In genomic region chr17:6638046-6638908, GRCh38 we compare ENCODE assay signal across 9 cellular contexts. TPM values are rescaled to one million over a fixed set of nuclear protein-coding genes. Genes with fewer than 3 reads are reported as not detected.
A peak's percentile ranks its signal among the peaks of the same experiment; 100 is the strongest.
DNase-seq lines count a peak whose midpoint lies in the region; ATAC-seq, FAIRE-seq and TF ChIP-seq lines count a peak whose summit lies in the region.
"Had no signal": no experiment of that assay in that cellular context is flagged by ENCODE, and none has a peak within 500 bp of the region (broad histone marks: within the 10 kb centered on the region; RNA-seq: fewer than 3 reads in every experiment).

No MANE protein-coding gene starts in this region.

- no peak for FAIRE-seq in astrocyte (lab: Jason Lieb, UNC)
- FAIRE-seq: colon had no signal

- BruUV-seq in IMR-90 (replicated peaks; lab: Mats Ljungman, UMichigan), result no TSS peak

- POLR2A ChIA-PET in CD4-positive, alpha-beta memory T cell (lab: Charles Lee; ENCODE audit: partially characterized antibody), result interaction anchor here (1.3 to 5.6 kb wide), 2 partner anchors 12 to 23 kb away, joined by 3 to 78 read pairs; partner anchors contain the start of genes C17orf100 and MED31
- POLR2A ChIA-PET in IMR-90 (lab: Charles Lee; ENCODE audit: unreplicated experiment), result no interaction called here

- CTCF ChIA-PET in CD4-positive, alpha-beta memory T cell (lab: Charles Lee; ENCODE audit: partially characterized antibody), result no interaction called here
- CTCF ChIA-PET in IMR-90 (lab: Yijun Ruan, JAX), result no interaction called here

- in situ Hi-C loops in IMR-90 (cut with MboI; ENCODE audit: low sequenced_read_pairs), result no loop called here

- peak overlapping the region in 5 of 7 donors; percentile 74 to 96 (median 77) for H3K27ac Mint-ChIP-seq in CD4-positive, alpha-beta memory T cell
- H3K27ac Mint-ChIP-seq in astrocyte (ENCODE audit: unreplicated experiment), result peak overlapping the region; percentile 41
- H3K27ac Mint-ChIP-seq in nephron progenitor cell, result peak overlapping the region; percentile 64

- WGBS in IMR-90 (ENCODE audit: extremely low coverage in 2 of 2, insufficient read length in 1 of 2), 2 experiments, result 87% methylated on average over 15 of the region's 24 CpGs; no CpG with 5 or more reads in 1 of the 2 experiments

- H3K36me3 ChIP-seq in CD4-positive, alpha-beta memory T cell (ENCODE audit: insufficient read depth, low read length), result peaks cover 8% of the 10 kb centered on the region
- H3K36me3 ChIP-seq in IMR-90 (ENCODE audit: control insufficient read depth, insufficient read depth, low read length) (peaks cover 4% of the 10 kb centered on the region), astrocyte (ENCODE audit: insufficient read depth, low read length) (peaks cover 12% of the 10 kb centered on the region)

- H3K4me1 Mint-ChIP-seq in CD4-positive, alpha-beta memory T cell, result peaks cover 12 to 51% (median 36%) of the 10 kb centered on the region in 4 donors
- H3K4me1 Mint-ChIP-seq in astrocyte (ENCODE audit: low read depth, unreplicated experiment), result peaks cover 19% of the 10 kb centered on the region
- peaks cover 50% of the 10 kb centered on the region for H3K4me1 Mint-ChIP-seq in nephron progenitor cell

- no peak overlapping the region for H3K4me3 ChIP-seq in CD4-positive, alpha-beta memory T cell (ENCODE audit: low read length in 2 of 2)
- H3K4me3 ChIP-seq in IMR-90 (ENCODE audit: insufficient read depth, low read depth, low read length), result no peak overlapping the region
- H3K4me3 ChIP-seq in astrocyte (ENCODE audit: insufficient read depth, low read depth, low read length), result no peak overlapping the region

- no peak overlapping the region for H3K9ac ChIP-seq in IMR-90 (ENCODE audit: low read depth, low read length)
- peak overlapping the region; percentile 81 for H3K9ac ChIP-seq in astrocyte (ENCODE audit: low read length)

- H2AK5ac ChIP-seq in IMR-90 (ENCODE audit: low read depth, low read length), result peak overlapping the region; percentile 59; the same call in 1 of the 2 replicates

- TF ChIP-seq CTCF in IMR-90 (conservative IDR thresholded peaks at IDR 0.05; ENCODE audit: low read depth, low read length) (no peak), astrocyte (IDR thresholded peaks at IDR 0.05; ENCODE audit: insufficient read depth, low read depth, low read length) (no peak), nephron progenitor cell (IDR thresholded peaks at IDR 0.05) (no peak)

- no peak for TF ChIP-seq RAD21 in IMR-90 (IDR thresholded peaks at IDR 0.05; ENCODE audit: low read length)

- H2AK9ac ChIP-seq in IMR-90 (replicated peaks; ENCODE audit: low read depth, low read length, poor library complexity), result peak overlapping the region; percentile 81

- no peak for TF ChIP-seq POLR2A in IMR-90 (IDR thresholded peaks at IDR 0.05; ENCODE audit: low read depth, low read length)

- H2AFZ ChIP-seq in IMR-90 (replicated peaks; ENCODE audit: low read length, poor library complexity) (no peak overlapping the region), astrocyte (ENCODE audit: low read depth, low read length) (no peak overlapping the region)

- no peak overlapping the region for H3K4ac ChIP-seq in IMR-90 (ENCODE audit: low read depth, low read length)

- ATAC-seq in IMR-90 (ENCODE audit: low read depth), result no peak

- H4K91ac ChIP-seq in IMR-90 (ENCODE audit: insufficient read depth, low read depth, low read length), result no peak overlapping the region

- peaks cover 9 to 69% of the 10 kb centered on the region in 2 experiments for H3K79me1 ChIP-seq in IMR-90 (ENCODE audit: low read depth in 1 of 2, low read length in 2 of 2)

- peaks cover 33% of the 10 kb centered on the region for H3K4me1 ChIP-seq in CD4-positive, alpha-beta memory T cell (ENCODE audit: insufficient read depth, low read length)
- H3K4me1 ChIP-seq in IMR-90 (ENCODE audit: control insufficient read depth, insufficient read depth, low read length) (peaks cover 9% of the 10 kb centered on the region), astrocyte (ENCODE audit: insufficient read depth, low read length) (peaks cover 23% of the 10 kb centered on the region)

- no peak overlapping the region for H3K14ac ChIP-seq in IMR-90 (replicated peaks; ENCODE audit: low read depth, low read length)

- H3K27me3 ChIP-seq in CD4-positive, alpha-beta memory T cell (ENCODE audit: insufficient read depth, low read length), result no peaks in the 10 kb centered on the region
- no peaks in the 10 kb centered on the region for H3K27me3 ChIP-seq in IMR-90 (ENCODE audit: control insufficient read depth, insufficient read depth, low read length)
- H3K27me3 ChIP-seq in astrocyte (ENCODE audit: insufficient read depth, low read length), result no peaks in the 10 kb centered on the region

- H2BK120ac ChIP-seq in IMR-90 (ENCODE audit: low read depth, low read length), result no peak overlapping the region

- no peaks in the 10 kb centered on the region for H3K9me3 Mint-ChIP-seq in CD4-positive, alpha-beta memory T cell
- no peaks in the 10 kb centered on the region for H3K9me3 Mint-ChIP-seq in astrocyte (ENCODE audit: unreplicated experiment)
- no peaks in the 10 kb centered on the region for H3K9me3 Mint-ChIP-seq in nephron progenitor cell

- no peak overlapping the region for H3K18ac ChIP-seq in IMR-90 (ENCODE audit: low read depth, low read length)

- intact Hi-C loops in CD4-positive, alpha-beta memory T cell (cut with micrococcal nuclease), result no loop called here
- intact Hi-C loops in IMR-90 (cut with micrococcal nuclease), result no loop called here

- H3K27me3 Mint-ChIP-seq in CD4-positive, alpha-beta memory T cell, result no peaks in the 10 kb centered on the region
- H3K27me3 Mint-ChIP-seq in astrocyte (ENCODE audit: low read depth, unreplicated experiment) (no peaks in the 10 kb centered on the region), nephron progenitor cell (ENCODE audit: low read depth, poor library complexity) (no peaks in the 10 kb centered on the region)

- H4K8ac ChIP-seq in IMR-90 (ENCODE audit: low read depth in 2 of 2, low read length in 2 of 2), result no peak overlapping the region

- H2BK20ac ChIP-seq in IMR-90 (ENCODE audit: low read depth, low read length), result no peak overlapping the region

- no peak overlapping the region for H3K4me2 ChIP-seq in IMR-90 (ENCODE audit: low read depth, low read length)
- H3K4me2 ChIP-seq in astrocyte (ENCODE audit: low read length), result peak overlapping the region; percentile 96

- H4K5ac ChIP-seq in IMR-90 (ENCODE audit: low read depth, low read length), result no peak overlapping the region

- H3K4me3 Mint-ChIP-seq in CD4-positive, alpha-beta memory T cell, result peak overlapping the region in 7 of 8 donors; percentile 40 to 98 (median 81)
- H3K4me3 Mint-ChIP-seq in astrocyte (ENCODE audit: unreplicated experiment), result peak overlapping the region; percentile 76
- peak overlapping the region; percentile 92 for H3K4me3 Mint-ChIP-seq in nephron progenitor cell

- peaks cover 51% of the 10 kb centered on the region for H3K79me2 ChIP-seq in astrocyte (ENCODE audit: insufficient read depth, low read length)

- no peaks in the 10 kb centered on the region; the same call in 1 of the 2 replicates for H4K20me1 ChIP-seq in IMR-90 (ENCODE audit: insufficient read depth, low read length)
- peaks cover 59% of the 10 kb centered on the region for H4K20me1 ChIP-seq in astrocyte (ENCODE audit: insufficient read depth, low read length)

- H3K56ac ChIP-seq in IMR-90 (ENCODE audit: extremely low read depth, insufficient read depth, low read length), result no peak overlapping the region

- dilution Hi-C loops in IMR-90 (cut with HindIII; ENCODE audit: low sequenced_read_pairs, unreplicated experiment), result no loop called here

- no peak overlapping the region for H2BK15ac ChIP-seq in IMR-90 (ENCODE audit: low read depth, low read length)

- peaks cover 20 to 30% of the 10 kb centered on the region in 2 donors for H3K36me3 Mint-ChIP-seq in CD4-positive, alpha-beta memory T cell
- H3K36me3 Mint-ChIP-seq in astrocyte (ENCODE audit: low read depth, unreplicated experiment) (peaks cover 14% of the 10 kb centered on the region), nephron progenitor cell (ENCODE audit: low read depth) (peaks cover 26% of the 10 kb centered on the region)

- peak in 1 of 5 donors; percentile 36 for DNase-seq in CD4-positive, alpha-beta memory T cell
- DNase-seq in IMR-90 (no peak), astrocyte (ENCODE audit: low read depth) (no peak), nephron progenitor cell (no peak), NCI-H187 (lab: John Stamatoyannopoulos, UW) (no peak), Ammon's horn (ENCODE audit: low spot score) (no peak), globus pallidus (ENCODE audit: low spot score) (no peak)
- DNase-seq: Right ventricle myocardium superior had no signal

- H2BK5ac ChIP-seq in IMR-90 (ENCODE audit: low read depth, low read length, poor library complexity, severe bottlenecking), result no peak overlapping the region

- H3K9me1 ChIP-seq in IMR-90 (ENCODE audit: insufficient read depth, low read length), result 0 out of 2 replicates have a peak, but pooled peaks cover 5% of the 10 kb centered on the region

- no peaks in the 10 kb centered on the region for H3K9me3 ChIP-seq in CD4-positive, alpha-beta memory T cell (ENCODE audit: control insufficient read depth in 1 of 2, low read length in 2 of 2)
- H3K9me3 ChIP-seq in IMR-90 (ENCODE audit: control insufficient read depth, insufficient read depth, low read length) (no peaks in the 10 kb centered on the region), astrocyte (ENCODE audit: insufficient read depth, low read depth, low read length) (no peaks in the 10 kb centered on the region)

- no peak overlapping the region for H3K23ac ChIP-seq in IMR-90 (ENCODE audit: low read depth, low read length)

- no peak overlapping the region for H3K27ac ChIP-seq in CD4-positive, alpha-beta memory T cell (ENCODE audit: low read depth, low read length)
- H3K27ac ChIP-seq in IMR-90 (ENCODE audit: insufficient read depth, low read length) (no peak overlapping the region), astrocyte (ENCODE audit: low read depth, low read length) (no peak overlapping the region)

RNA-seq across cellular contexts. Expression of gene KIAA0753, which starts 2.2 kb away (rescaled TPM):
- 10 to 100 TPM; 15.6 to 18.6 TPM for total RNA-seq in CD4-positive, alpha-beta memory T cell
- polyA plus RNA-seq in CD4-positive, alpha-beta memory T cell, result 1 to 10 TPM; 1.8 to 3.4 TPM
- total RNA-seq in IMR-90 (2012; rRNA removed), result 17.6 and 18.3 TPM in 2 replicates
- 6.8 and 10.2 TPM in 2 replicates for polyA plus RNA-seq in IMR-90 (2012; rRNA removed)
- polyA plus RNA-seq in IMR-90 (2012; cell fraction: cytosol; rRNA removed), result 1.7 and 3.5 TPM in 2 replicates
- polyA plus RNA-seq in IMR-90 (2012; cell fraction: nucleus; rRNA removed; ENCODE audit: low replicate concordance), result 6.1 and 34.4 TPM in 2 replicates
- total RNA-seq in astrocyte, result 23.3 and 25.4 TPM in 2 replicates

RNA-seq across cellular contexts. Expression of gene TXNDC17, which starts 2.6 kb away (rescaled TPM):
- 10 to 100 TPM; 17.0 to 27.1 TPM for total RNA-seq in CD4-positive, alpha-beta memory T cell
- polyA plus RNA-seq in CD4-positive, alpha-beta memory T cell, result 100 to 1,000 TPM in 1 of 2 donors, 10 to 100 TPM in 1; 74.7 to 122 TPM
- total RNA-seq in IMR-90 (2012; rRNA removed) (45.0 and 174 TPM in 2 replicates), astrocyte (141 and 158 TPM in 2 replicates)
- 494 and 518 TPM in 2 replicates for polyA plus RNA-seq in IMR-90 (2012; rRNA removed)
- polyA plus RNA-seq in IMR-90 (2012; cell fraction: cytosol; rRNA removed), result 496 and 532 TPM in 2 replicates
- polyA plus RNA-seq in IMR-90 (2012; cell fraction: nucleus; rRNA removed; ENCODE audit: low replicate concordance), result 127 and 204 TPM in 2 replicates

RNA-seq across cellular contexts. Expression of gene MED31, which starts 13.1 kb away (rescaled TPM):
- total RNA-seq in CD4-positive, alpha-beta memory T cell, result 10 to 100 TPM; 30.8 to 35.8 TPM
- 10 to 100 TPM; 25.6 to 44.7 TPM for polyA plus RNA-seq in CD4-positive, alpha-beta memory T cell
- total RNA-seq in IMR-90 (2012; rRNA removed) (5.6 and 8.1 TPM in 2 replicates), astrocyte (21.0 and 22.8 TPM in 2 replicates)
- polyA plus RNA-seq in IMR-90 (2012; rRNA removed), result 11.6 and 13.9 TPM in 2 replicates
- 2.4 and 9.5 TPM in 2 replicates for polyA plus RNA-seq in IMR-90 (2012; cell fraction: cytosol; rRNA removed)
- 0.83 and 9.7 TPM in 2 replicates for polyA plus RNA-seq in IMR-90 (2012; cell fraction: nucleus; rRNA removed; ENCODE audit: low replicate concordance)

RNA-seq across cellular contexts. Expression of gene C17orf100, which starts 13.3 kb away (rescaled TPM):
- 1 to 10 TPM; 4.0 to 4.3 TPM for total RNA-seq in CD4-positive, alpha-beta memory T cell
- polyA plus RNA-seq in CD4-positive, alpha-beta memory T cell, result 1 to 10 TPM; 4.3 to 4.7 TPM
- total RNA-seq in IMR-90 (2012; rRNA removed) (0.18 and 0.28 TPM in 2 replicates), astrocyte (3.1 and 4.1 TPM in 2 replicates)
- 1.8 and 2.9 TPM in 2 replicates for polyA plus RNA-seq in IMR-90 (2012; rRNA removed)
- polyA plus RNA-seq in IMR-90 (2012; cell fraction: cytosol; rRNA removed), result 1.8 and 2.8 TPM in 2 replicates
- polyA plus RNA-seq in IMR-90 (2012; cell fraction: nucleus; rRNA removed; ENCODE audit: low replicate concordance), result 1.4 and 1.8 TPM in 2 replicates
